25 cellular contexts compared by ENCODE assay signal in genomic region chr15:57549935-57550334, GRCh38. TPM values are rescaled to one million over a fixed set of nuclear protein-coding genes. Genes with fewer than 3 reads are reported as not detected.
A peak's percentile ranks its signal among the peaks of the same experiment; 100 is the strongest.
DNase-seq lines count a peak whose midpoint lies in the region; ATAC-seq and TF ChIP-seq lines count a peak whose summit lies in the region.
"Had no signal": no experiment of that assay in that cellular context is flagged by ENCODE, and none has a peak within 500 bp of the region (broad histone marks: within the 10 kb centered on the region; RNA-seq: fewer than 3 reads in every experiment).

No MANE protein-coding gene starts in this region.

- TF ChIP-seq POLR2A in heart left ventricle (IDR thresholded peaks at IDR 0.05) (no peak), Peyer's patch (IDR thresholded peaks at IDR 0.05) (no peak)

- intact Hi-C loops in heart left ventricle (cut with DNase I) = loop anchor here in 4 of 10 donors (10.0 kb wide), 4 partner anchors 155 to 515 kb away; partner anchors contain the start of genes ALDH1A2 (in 3 of the 4) and POLR2M (in 1 of the 4)
- intact Hi-C loops in cardiac septum (cut with DNase I) = loop anchor here (10.0 kb wide), 1 partner anchor 155 kb away; the partner anchor contains the start of gene POLR2M
- intact Hi-C loops in left ventricle myocardium superior (cut with micrococcal nuclease) = no loop called here
- intact Hi-C loops in upper lobe of right lung (cut with DNase I) = no loop called here

- peaks cover 51% of the 10 kb centered on the region for H3K4me1 Mint-ChIP-seq in nephron
- H3K4me1 Mint-ChIP-seq: activated CD4-positive, alpha-beta T cell treated with anti-CD3 and anti-CD28 coated beads, Interleukin-2, amount 10 ng/mL, durations not matched to agents 7 days and 5 days; activated naive CD4-positive, alpha-beta T cell treated with anti-CD3 and anti-CD28 coated beads, Interleukin-2, amount 10 ng/mL, durations not matched to agents 7 days and 5 days had no signal

- H3K27ac ChIP-seq in heart left ventricle = peak overlapping the region; percentile 66 to 94 (median 88)
- H3K27ac ChIP-seq in upper lobe of right lung = peak overlapping the region; percentile 74
- H3K27ac ChIP-seq in Peyer's patch = no peak overlapping the region
- H3K27ac ChIP-seq: PC-9, WERI-Rb-1 had no signal

- peak; percentile 56 to 68 (median 63) for ATAC-seq in heart left ventricle
- ATAC-seq in left ventricle myocardium superior = peak; percentile 29
- ATAC-seq in upper lobe of right lung = no peak
- no peak for ATAC-seq in GM18520 (IDR thresholded peaks at IDR 0.05; ENCODE audit: unreplicated experiment)
- no peak for ATAC-seq in HG03280 (IDR thresholded peaks at IDR 0.05; ENCODE audit: unreplicated experiment)
- ATAC-seq: activated T-cell treated with anti-CD3 and anti-CD28 coated beads, Interleukin-2, amount 50 U/mL, for 4 hours; CD8-positive, alpha-beta T cell had no signal

- H3K36me3 ChIP-seq in heart left ventricle = peaks cover 0 to 21% (median 10%) of the 10 kb centered on the region in 9 donors
- no peaks in the 10 kb centered on the region for H3K36me3 ChIP-seq in upper lobe of right lung
- H3K36me3 ChIP-seq in Peyer's patch = no peaks in the 10 kb centered on the region
- H3K36me3 ChIP-seq: sigmoid colon had no signal

- H3K9me3 Mint-ChIP-seq in nephron = no peaks in the 10 kb centered on the region
- H3K9me3 Mint-ChIP-seq: activated CD4-positive, alpha-beta T cell treated with anti-CD3 and anti-CD28 coated beads, Interleukin-2, amount 10 ng/mL, durations not matched to agents 7 days and 5 days; activated naive CD4-positive, alpha-beta T cell treated with anti-CD3 and anti-CD28 coated beads, Interleukin-2, amount 10 ng/mL, durations not matched to agents 7 days and 5 days; activated T-cell treated with anti-CD3 and anti-CD28 coated beads, Interleukin-2, amount 50 U/mL, for 4 hours; CD8-positive, alpha-beta T cell had no signal

- no peaks in the 10 kb centered on the region for H3K27me3 ChIP-seq in heart left ventricle
- H3K27me3 ChIP-seq in upper lobe of right lung = no peaks in the 10 kb centered on the region
- H3K27me3 ChIP-seq in Peyer's patch = no peaks in the 10 kb centered on the region
- H3K27me3 ChIP-seq: sigmoid colon had no signal

- peak in 4 of 5 donors; percentile 50 to 69 (median 58) for DNase-seq in heart left ventricle
- DNase-seq in cardiac septum (ENCODE audit: low spot score) = no peak
- no peak for DNase-seq in left ventricle myocardium superior
- DNase-seq in upper lobe of right lung = no peak
- DNase-seq in Peyer's patch = no peak
- DNase-seq: activated CD4-positive, alpha-beta T cell treated with anti-CD3 and anti-CD28 coated beads, Interleukin-2, amount 10 ng/mL, durations not matched to agents 7 days and 5 days; activated naive CD4-positive, alpha-beta T cell treated with anti-CD3 and anti-CD28 coated beads, Interleukin-2, amount 10 ng/mL, durations not matched to agents 7 days and 5 days; activated T-cell treated with anti-CD3 and anti-CD28 coated beads, Interleukin-2, amount 50 U/mL, for 4 hours; CD8-positive, alpha-beta T cell; cortex of kidney; DMS 273 treated with DMSO at 0.1 percent for 48 hours; NCI-H1105; NCI-H187 treated with DMSO at 0.1 percent for 48 hours; NCI-H2171 treated with DMSO at 0.1 percent for 48 hours; NCI-H526; SIG-M5; sigmoid colon; stimulated activated CD4-positive, alpha-beta T cell treated with anti-CD3 and anti-CD28 coated beads, Interleukin-15, amount 100 ng/mL, for 24 hours; stimulated activated naive CD4-positive, alpha-beta T cell treated with Interleukin-2 at 50 U/mL for 16 hours; WERI-Rb-1 had no signal

- TF ChIP-seq CTCF in heart left ventricle (IDR thresholded peaks at IDR 0.05) = no peak
- no peak for TF ChIP-seq CTCF in nephron (IDR thresholded peaks at IDR 0.05; ENCODE audit: unreplicated experiment in 3 of 3)
- TF ChIP-seq CTCF in upper lobe of right lung (IDR thresholded peaks at IDR 0.05) = no peak
- no peak for TF ChIP-seq CTCF in Peyer's patch (IDR thresholded peaks at IDR 0.05)

- no peak overlapping the region for H3K4me3 Mint-ChIP-seq in nephron
- H3K4me3 Mint-ChIP-seq: activated CD4-positive, alpha-beta T cell treated with anti-CD3 and anti-CD28 coated beads, Interleukin-2, amount 10 ng/mL, durations not matched to agents 7 days and 5 days; activated naive CD4-positive, alpha-beta T cell treated with anti-CD3 and anti-CD28 coated beads, Interleukin-2, amount 10 ng/mL, durations not matched to agents 7 days and 5 days; activated T-cell treated with anti-CD3 and anti-CD28 coated beads, Interleukin-2, amount 50 U/mL, for 4 hours; CD8-positive, alpha-beta T cell had no signal

- H3K36me3 Mint-ChIP-seq in nephron (ENCODE audit: low read depth) = peaks cover 35% of the 10 kb centered on the region
- H3K36me3 Mint-ChIP-seq: activated naive CD4-positive, alpha-beta T cell treated with anti-CD3 and anti-CD28 coated beads, Interleukin-2, amount 10 ng/mL, durations not matched to agents 7 days and 5 days; CD8-positive, alpha-beta T cell had no signal

- H3K4me1 ChIP-seq in heart left ventricle (peaks cover 6 to 64% (median 56%) of the 10 kb centered on the region in 12 donors), upper lobe of right lung (peaks cover 31% of the 10 kb centered on the region), Peyer's patch (peaks cover 0 to under 1% (median 0%) of the 10 kb centered on the region in 4 donors)

- H3K4me3 ChIP-seq in heart left ventricle (no peak overlapping the region), upper lobe of right lung (no peak overlapping the region), Peyer's patch (no peak overlapping the region)
- H3K4me3 ChIP-seq: PC-9, sigmoid colon had no signal

- no peaks in the 10 kb centered on the region for H3K27me3 Mint-ChIP-seq in nephron (ENCODE audit: low read depth)
- H3K27me3 Mint-ChIP-seq: activated CD4-positive, alpha-beta T cell treated with anti-CD3 and anti-CD28 coated beads, Interleukin-2, amount 10 ng/mL, durations not matched to agents 7 days and 5 days had no signal

- 34 to 65% (median 51%) methylated on average over 6 of the region's 6 CpGs for WGBS in heart left ventricle, 4 donors

- H3K27ac Mint-ChIP-seq in nephron = peak overlapping the region in 2 of 3 experiments; percentile 35 to 50
- H3K27ac Mint-ChIP-seq: activated CD4-positive, alpha-beta T cell treated with anti-CD3 and anti-CD28 coated beads, Interleukin-2, amount 10 ng/mL, durations not matched to agents 7 days and 5 days; activated naive CD4-positive, alpha-beta T cell treated with anti-CD3 and anti-CD28 coated beads, Interleukin-2, amount 10 ng/mL, durations not matched to agents 7 days and 5 days; CD8-positive, alpha-beta T cell had no signal

- H3K9me3 ChIP-seq in heart left ventricle (no peaks in the 10 kb centered on the region), upper lobe of right lung (no peaks in the 10 kb centered on the region), Peyer's patch (no peaks in the 10 kb centered on the region)
- H3K9me3 ChIP-seq: sigmoid colon had no signal

RNA-seq across cellular contexts. Expression of gene MYZAP, which starts 41.8 kb away (rescaled TPM):
- total RNA-seq in heart left ventricle (1,000 to 10,000 TPM in 2 of 9 donors, 100 to 1,000 TPM in 7; 359 to 1,065 (median 670) TPM), cardiac septum (658 TPM), left ventricle myocardium superior (930 TPM), upper lobe of right lung (30.9 TPM), Peyer's patch (10 to 100 TPM in 3 of 4 donors, 1 to 10 TPM in 1; 2.5 to 36.3 (median 17.4) TPM)
- 100 to 1,000 TPM; 280 to 506 TPM for polyA plus RNA-seq in heart left ventricle
- total RNA-seq: activated CD4-positive, alpha-beta T cell treated with anti-CD3 and anti-CD28 coated beads, Interleukin-2, amount 10 ng/mL, durations not matched to agents 7 days and 5 days had no signal
- polyA plus RNA-seq: neural cell had no signal

Comparison
In these comparisons a context has a peak if more than half of its experiments do, and no peak if none do; other contexts are left out.
1. DNase-seq: peak in heart left ventricle (4 of 5); none in cardiac septum (single experiment), left ventricle myocardium superior (single experiment), upper lobe of right lung (single experiment) and Peyer's patch (0 of 3).
2. ATAC-seq: peak in heart left ventricle (4 of 4) and left ventricle myocardium superior (single experiment); none in upper lobe of right lung (single experiment), GM18520 (single experiment) and HG03280 (single experiment).
3. H3K27ac ChIP-seq: peak in heart left ventricle (12 of 12) and upper lobe of right lung (single experiment); none in Peyer's patch (0 of 4).
4. RNA of gene MYZAP, which starts 41.8 kb away (total RNA-seq): 930 TPM in left ventricle myocardium superior (single experiment), 359 to 1,065 TPM in heart left ventricle and 658 TPM in cardiac septum (single experiment); 30.9 TPM in upper lobe of right lung (single experiment) and 2.5 to 36.3 TPM in Peyer's patch; every median in the first group is over 4 times any median in the second.